Comparison of ENCODE assay signal across 1 cellular context in genomic region chr5:6623941-6624340, GRCh38.
TF ChIP-seq lines count a peak whose summit lies in the region.

No MANE protein-coding gene starts in this region.

TF ChIP-seq in HepG2, 621 proteins besides CTCF, POLR2A, EP300 and RAD21:
- 0 out of 2 replicates have a peak, but pooled peaks have one; percentile 46 for TF ChIP-seq POLR2AphosphoS2 (IDR thresholded peaks at IDR 0.05; ENCODE audit: low read depth, low read length)
- no peak for TF ChIP-seq MYNN (CRISPR knock-in tag; IDR thresholded peaks at IDR 0.05; ENCODE audit: low read depth)
TF ChIP-seq in HepG2: peak in this region for 1.
